ENCODE assay signal across 1 cellular context in the genomic region with DNA sequence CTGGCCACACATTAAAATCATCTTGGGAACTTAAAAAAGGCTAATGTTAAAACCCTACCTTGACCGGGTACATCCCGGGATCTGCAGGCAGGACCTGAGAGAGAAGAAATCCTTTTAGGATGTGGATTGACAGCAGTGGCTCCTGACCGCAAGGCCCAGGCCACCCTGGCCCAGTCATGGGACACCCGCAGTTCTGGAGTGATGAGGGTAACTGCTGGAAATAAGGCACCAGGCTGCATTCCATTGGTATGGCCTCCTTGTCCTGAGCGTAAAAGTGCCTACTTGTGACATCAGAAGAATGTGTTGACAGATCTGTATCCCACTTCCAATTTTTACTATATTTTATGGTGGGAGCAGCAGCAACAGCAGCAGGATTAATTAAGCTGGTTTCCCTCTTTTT.
TF ChIP-seq lines count a peak whose summit lies in the region.

No MANE protein-coding gene starts in this region.

TF ChIP-seq in GM23338, 12 proteins besides CTCF, POLR2A, EP300 and RAD21 (continued from another document):
- TF ChIP-seq, protein P1, sequence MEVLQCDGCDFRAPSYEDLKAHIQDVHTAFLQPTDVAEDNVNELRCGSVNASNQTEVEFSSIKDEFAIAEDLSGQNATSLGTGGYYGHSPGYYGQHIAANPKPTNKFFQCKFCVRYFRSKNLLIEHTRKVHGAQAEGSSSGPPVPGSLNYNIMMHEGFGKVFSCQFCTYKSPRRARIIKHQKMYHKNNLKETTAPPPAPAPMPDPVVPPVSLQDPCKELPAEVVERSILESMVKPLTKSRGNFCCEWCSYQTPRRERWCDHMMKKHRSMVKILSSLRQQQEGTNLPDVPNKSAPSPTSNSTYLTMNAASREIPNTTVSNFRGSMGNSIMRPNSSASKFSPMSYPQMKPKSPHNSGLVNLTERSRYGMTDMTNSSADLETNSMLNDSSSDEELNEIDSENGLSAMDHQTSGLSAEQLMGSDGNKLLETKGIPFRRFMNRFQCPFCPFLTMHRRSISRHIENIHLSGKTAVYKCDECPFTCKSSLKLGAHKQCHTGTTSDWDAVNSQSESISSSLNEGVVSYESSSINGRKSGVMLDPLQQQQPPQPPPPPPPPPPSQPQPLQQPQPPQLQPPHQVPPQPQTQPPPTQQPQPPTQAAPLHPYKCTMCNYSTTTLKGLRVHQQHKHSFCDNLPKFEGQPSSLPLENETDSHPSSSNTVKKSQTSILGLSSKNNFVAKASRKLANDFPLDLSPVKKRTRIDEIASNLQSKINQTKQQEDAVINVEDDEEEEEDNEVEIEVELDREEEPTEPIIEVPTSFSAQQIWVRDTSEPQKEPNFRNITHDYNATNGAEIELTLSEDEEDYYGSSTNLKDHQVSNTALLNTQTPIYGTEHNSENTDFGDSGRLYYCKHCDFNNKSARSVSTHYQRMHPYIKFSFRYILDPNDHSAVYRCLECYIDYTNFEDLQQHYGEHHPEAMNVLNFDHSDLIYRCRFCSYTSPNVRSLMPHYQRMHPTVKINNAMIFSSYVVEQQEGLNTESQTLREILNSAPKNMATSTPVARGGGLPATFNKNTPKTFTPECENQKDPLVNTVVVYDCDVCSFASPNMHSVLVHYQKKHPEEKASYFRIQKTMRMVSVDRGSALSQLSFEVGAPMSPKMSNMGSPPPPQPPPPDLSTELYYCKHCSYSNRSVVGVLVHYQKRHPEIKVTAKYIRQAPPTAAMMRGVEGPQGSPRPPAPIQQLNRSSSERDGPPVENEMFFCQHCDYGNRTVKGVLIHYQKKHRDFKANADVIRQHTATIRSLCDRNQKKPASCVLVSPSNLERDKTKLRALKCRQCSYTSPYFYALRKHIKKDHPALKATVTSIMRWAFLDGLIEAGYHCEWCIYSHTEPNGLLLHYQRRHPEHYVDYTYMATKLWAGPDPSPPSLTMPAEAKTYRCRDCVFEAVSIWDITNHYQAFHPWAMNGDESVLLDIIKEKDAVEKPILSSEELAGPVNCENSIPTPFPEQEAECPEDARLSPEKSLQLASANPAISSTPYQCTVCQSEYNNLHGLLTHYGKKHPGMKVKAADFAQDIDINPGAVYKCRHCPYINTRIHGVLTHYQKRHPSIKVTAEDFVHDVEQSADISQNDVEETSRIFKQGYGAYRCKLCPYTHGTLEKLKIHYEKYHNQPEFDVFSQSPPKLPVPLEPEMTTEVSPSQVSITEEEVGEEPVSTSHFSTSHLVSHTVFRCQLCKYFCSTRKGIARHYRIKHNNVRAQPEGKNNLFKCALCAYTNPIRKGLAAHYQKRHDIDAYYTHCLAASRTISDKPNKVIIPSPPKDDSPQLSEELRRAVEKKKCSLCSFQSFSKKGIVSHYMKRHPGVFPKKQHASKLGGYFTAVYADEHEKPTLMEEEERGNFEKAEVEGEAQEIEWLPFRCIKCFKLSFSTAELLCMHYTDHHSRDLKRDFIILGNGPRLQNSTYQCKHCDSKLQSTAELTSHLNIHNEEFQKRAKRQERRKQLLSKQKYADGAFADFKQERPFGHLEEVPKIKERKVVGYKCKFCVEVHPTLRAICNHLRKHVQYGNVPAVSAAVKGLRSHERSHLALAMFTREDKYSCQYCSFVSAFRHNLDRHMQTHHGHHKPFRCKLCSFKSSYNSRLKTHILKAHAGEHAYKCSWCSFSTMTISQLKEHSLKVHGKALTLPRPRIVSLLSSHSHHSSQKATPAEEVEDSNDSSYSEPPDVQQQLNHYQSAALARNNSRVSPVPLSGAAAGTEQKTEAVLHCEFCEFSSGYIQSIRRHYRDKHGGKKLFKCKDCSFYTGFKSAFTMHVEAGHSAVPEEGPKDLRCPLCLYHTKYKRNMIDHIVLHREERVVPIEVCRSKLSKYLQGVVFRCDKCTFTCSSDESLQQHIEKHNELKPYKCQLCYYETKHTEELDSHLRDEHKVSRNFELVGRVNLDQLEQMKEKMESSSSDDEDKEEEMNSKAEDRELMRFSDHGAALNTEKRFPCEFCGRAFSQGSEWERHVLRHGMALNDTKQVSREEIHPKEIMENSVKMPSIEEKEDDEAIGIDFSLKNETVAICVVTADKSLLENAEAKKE (CRISPR knock-in tag; IDR thresholded peaks at IDR 0.05): no peak
- no peak for TF ChIP-seq STAT1 (IDR thresholded peaks at IDR 0.05; ENCODE audit: unreplicated experiment)
- TF ChIP-seq ZNF114 (CRISPR knock-in tag; IDR thresholded peaks at IDR 0.05): no peak
- TF ChIP-seq NANOG (IDR thresholded peaks at IDR 0.05; ENCODE audit: borderline replicate concordance): no peak
- no peak for TF ChIP-seq EZH2phosphoT487 (IDR thresholded peaks at IDR 0.05; ENCODE audit: unreplicated experiment)
- TF ChIP-seq ZNF331 (CRISPR knock-in tag; IDR thresholded peaks at IDR 0.05; ENCODE audit: low read depth): no peak
- no peak for TF ChIP-seq CREB1 (CRISPR knock-in tag; IDR thresholded peaks at IDR 0.05; ENCODE audit: low read depth)
- TF ChIP-seq JUNB (IDR thresholded peaks at IDR 0.05; ENCODE audit: unreplicated experiment): no peak
